Comparison of ENCODE assay signal across 1 cellular context in genomic region chr6:52384145-52384766, GRCh38.
TF ChIP-seq lines count a peak whose summit lies in the region.

No MANE protein-coding gene starts in this region.

TF ChIP-seq in K562, 482 proteins besides CTCF, POLR2A, EP300 and RAD21:
- TF ChIP-seq ZNF197 (CRISPR knock-in tag; IDR thresholded peaks at IDR 0.05; ENCODE audit: low read depth) (no peak), ZNF589 (CRISPR knock-in tag; IDR thresholded peaks at IDR 0.05; ENCODE audit: low read depth) (no peak), ADNP (tag; IDR thresholded peaks at IDR 0.05) (no peak), ZNF57 (CRISPR knock-in tag; IDR thresholded peaks at IDR 0.05) (no peak), MEF2D (tag; conservative IDR thresholded peaks at IDR 0.05; ENCODE audit: low read depth) (no peak), PYGO2 (tag; IDR thresholded peaks at IDR 0.05) (no peak), U2AF1 (optimal IDR thresholded peaks at IDR 0.05; ENCODE audit: low read depth, low read length) (no peak), ZNF766 (CRISPR knock-in tag; conservative IDR thresholded peaks at IDR 0.05) (no peak), CEBPB (tag; IDR thresholded peaks at IDR 0.05) (peak; percentile 27; the same call in 1 of the 2 replicates)
